In genomic region chr22:19598054-19598855, GRCh38 we compare ENCODE assay signal across 1 cellular context.
TF ChIP-seq lines count a peak whose summit lies in the region.

No MANE protein-coding gene starts in this region.

TF ChIP-seq in HepG2, 621 proteins besides CTCF, POLR2A, EP300 and RAD21 (continued from another document):
- TF ChIP-seq UBTF (CRISPR knock-in tag; IDR thresholded peaks at IDR 0.05) (0 out of 2 replicates have a peak, but pooled peaks have one; percentile 15), MTF2 (CRISPR knock-in tag; IDR thresholded peaks at IDR 0.05; ENCODE audit: borderline replicate concordance) (no peak), ZNF747 (CRISPR knock-in tag; IDR thresholded peaks at IDR 0.05; ENCODE audit: borderline replicate concordance) (no peak), THRA (CRISPR knock-in tag; IDR thresholded peaks at IDR 0.05; ENCODE audit: borderline replicate concordance) (no peak), REXO4 (CRISPR knock-in tag; IDR thresholded peaks at IDR 0.05; ENCODE audit: borderline replicate concordance) (no peak), ZNF792 (CRISPR knock-in tag; IDR thresholded peaks at IDR 0.05) (no peak), ZNF414 (CRISPR knock-in tag; IDR thresholded peaks at IDR 0.05) (no peak), ZFP90 (CRISPR knock-in tag; IDR thresholded peaks at IDR 0.05; ENCODE audit: borderline replicate concordance) (no peak), MAZ (IDR thresholded peaks at IDR 0.05; ENCODE audit: borderline replicate concordance, low read depth, low read length) (no peak), MAZ (CRISPR knock-in tag; IDR thresholded peaks at IDR 0.05; ENCODE audit: low read depth) (0 out of 2 replicates have a peak, but pooled peaks have one; percentile 33), IRF2 (CRISPR knock-in tag; IDR thresholded peaks at IDR 0.05) (no peak), ZNF232 (CRISPR knock-in tag; IDR thresholded peaks at IDR 0.05; ENCODE audit: borderline replicate concordance) (no peak), PHF5A (CRISPR knock-in tag; IDR thresholded peaks at IDR 0.05; ENCODE audit: low read depth, unreplicated experiment) (no peak), MTF1 (CRISPR knock-in tag; IDR thresholded peaks at IDR 0.05) (no peak), SP4 (CRISPR knock-in tag; IDR thresholded peaks at IDR 0.05) (no peak), ZNF687 (CRISPR knock-in tag; IDR thresholded peaks at IDR 0.05) (peak; percentile 64), SIX1 (CRISPR knock-in tag; IDR thresholded peaks at IDR 0.05; ENCODE audit: borderline replicate concordance) (no peak), POGZ (CRISPR knock-in tag; IDR thresholded peaks at IDR 0.05) (no peak), GABPB1 (CRISPR knock-in tag; IDR thresholded peaks at IDR 0.05) (peak; percentile 16; the same call in 1 of the 2 replicates), ZC3H13 (CRISPR knock-in tag; IDR thresholded peaks at IDR 0.05) (no peak), ZNF562 (CRISPR knock-in tag; IDR thresholded peaks at IDR 0.05; ENCODE audit: borderline replicate concordance) (no peak), GTF2F1 (IDR thresholded peaks at IDR 0.05; ENCODE audit: low read length) (no peak), ZBTB38 (CRISPR knock-in tag; IDR thresholded peaks at IDR 0.05) (0 out of 2 replicates have a peak, but pooled peaks have one; percentile 32), CEBPB (IDR thresholded peaks at IDR 0.05; ENCODE audit: borderline replicate concordance, low read depth, low read length) (peak; percentile 85), ZNF569 (CRISPR knock-in tag; IDR thresholded peaks at IDR 0.05; ENCODE audit: borderline replicate concordance) (no peak), ZNF24 (IDR thresholded peaks at IDR 0.05) (no peak), CEBPG (CRISPR knock-in tag; IDR thresholded peaks at IDR 0.05) (peak; percentile 86), THAP9 (CRISPR knock-in tag; IDR thresholded peaks at IDR 0.05; ENCODE audit: borderline replicate concordance) (peak; percentile 35; the same call in 1 of the 2 replicates), NRL (CRISPR knock-in tag; IDR thresholded peaks at IDR 0.05; ENCODE audit: borderline replicate concordance) (no peak), THAP11 (CRISPR knock-in tag; IDR thresholded peaks at IDR 0.05) (no peak), ZBTB8A (CRISPR knock-in tag; IDR thresholded peaks at IDR 0.05; ENCODE audit: borderline replicate concordance, low read depth) (no peak), PLRG1 (conservative IDR thresholded peaks at IDR 0.05) (no peak), CENPT (CRISPR knock-in tag; IDR thresholded peaks at IDR 0.05; ENCODE audit: low read depth) (no peak), AKAP8 (CRISPR knock-in tag; IDR thresholded peaks at IDR 0.05) (no peak), RARG (CRISPR knock-in tag; IDR thresholded peaks at IDR 0.05; ENCODE audit: low read depth) (no peak)
TF ChIP-seq in HepG2: peak in this region for 17.
